ENCODE assay signal across 8 cellular contexts in the genomic region with DNA sequence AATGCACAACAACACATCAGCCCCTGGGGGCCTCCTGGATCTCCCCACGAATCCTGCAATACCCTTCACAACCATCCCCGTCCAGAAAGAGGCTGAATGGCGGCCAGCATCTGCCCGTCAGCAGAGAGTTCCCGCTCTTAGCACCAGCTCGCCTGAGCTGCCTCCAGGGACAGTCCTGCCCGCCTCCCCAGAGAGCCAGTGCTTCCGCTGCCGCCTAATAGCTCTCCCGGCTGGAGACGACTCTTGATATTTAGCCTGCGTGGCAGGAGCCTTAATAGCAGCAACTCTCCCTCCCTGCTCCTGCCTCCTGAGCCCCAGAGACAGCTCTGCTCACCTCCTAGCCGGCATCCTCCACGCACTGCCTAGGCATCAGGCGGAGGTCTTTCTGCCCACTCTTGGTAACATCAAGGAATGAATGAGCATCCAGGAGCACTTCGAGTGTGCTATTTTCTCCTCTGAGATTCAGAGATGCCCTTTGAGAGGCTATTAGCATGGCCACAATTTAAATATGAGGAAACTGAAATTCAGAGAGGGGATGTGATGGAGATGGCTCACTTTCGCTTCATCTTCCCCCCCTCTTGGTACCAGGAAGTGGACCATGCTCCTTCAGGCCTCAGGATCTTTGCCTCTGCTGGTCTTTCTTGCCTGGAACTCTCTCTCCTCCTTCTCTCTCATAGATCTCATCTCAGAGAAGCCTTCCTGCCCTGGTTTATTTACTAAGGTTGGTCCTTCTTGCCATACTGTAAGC.
DNase-seq lines count a peak whose midpoint lies in the region; TF ChIP-seq lines count a peak whose summit lies in the region.

No MANE protein-coding gene starts in this region.

- dilution Hi-C loops in mammary epithelial cell (cut with HindIII; ENCODE audit: low sequenced_read_pairs) = no loop called here

- no peak overlapping the region for H3K4me2 ChIP-seq in mammary epithelial cell (ENCODE audit: insufficient read depth, low read depth, low read length)

- no peaks in the 10 kb centered on the region for H3K9me3 ChIP-seq in breast epithelium
- H3K9me3 ChIP-seq in mammary epithelial cell (replicated peaks; ENCODE audit: insufficient read depth, low read length) = no peaks in the 10 kb centered on the region
- H3K9me3 ChIP-seq in endodermal cell (ENCODE audit: control insufficient read depth, low read length) = no peaks in the 10 kb centered on the region
- H3K9me3 ChIP-seq in thymus (ENCODE audit: control insufficient read depth) = no peaks in the 10 kb centered on the region
- no peaks in the 10 kb centered on the region for H3K9me3 ChIP-seq in HAP-1

- H3K79me2 ChIP-seq in mammary epithelial cell (ENCODE audit: insufficient read depth, low read length) = peaks cover 84% of the 10 kb centered on the region

- H2AFZ ChIP-seq in mammary epithelial cell (ENCODE audit: low read depth, low read length) = no peak overlapping the region

- no peaks in the 10 kb centered on the region for H3K36me3 ChIP-seq in breast epithelium
- no peaks in the 10 kb centered on the region for H3K36me3 ChIP-seq in mammary epithelial cell (ENCODE audit: insufficient read depth, low read length)
- peaks cover 11% of the 10 kb centered on the region for H3K36me3 ChIP-seq in endodermal cell (ENCODE audit: control insufficient read depth, insufficient read depth, low read length)
- H3K36me3 ChIP-seq in thymus (ENCODE audit: control insufficient read depth, insufficient read depth) = peaks cover 5% of the 10 kb centered on the region
- no peaks in the 10 kb centered on the region for H3K36me3 ChIP-seq in HAP-1 (replicated peaks)

- no peaks in the 10 kb centered on the region for H3K9me3 Mint-ChIP-seq in endodermal cell

- no peak for TF ChIP-seq POLR2A in breast epithelium (IDR thresholded peaks at IDR 0.05)

- DNase-seq in breast epithelium (ENCODE audit: low spot score in 2 of 2) (no peak), mammary epithelial cell (no peak), NCI-H510A treated with DMSO at 0.1 percent for 48 hours (lab: John Stamatoyannopoulos, UW) (peak; percentile 52), endodermal cell (peak; percentile 87), HT-29 (ENCODE audit: low spot score) (no peak), NCI-H446 (lab: John Stamatoyannopoulos, UW) (no peak), HAP-1 (ENCODE audit: low spot score in 2 of 2) (no peak)

- BruUV-seq in mammary epithelial cell (replicated peaks; lab: Mats Ljungman, UMichigan) = no TSS peak

- H3K36me3 Mint-ChIP-seq in endodermal cell (ENCODE audit: low read depth) = no peaks in the 10 kb centered on the region

- CTCF ChIA-PET in mammary epithelial cell (lab: Charles Lee; ENCODE audit: low non-redundant PET) = interaction anchor here (0.7 kb wide), 1 partner anchor 57 kb away, joined by 3 read pairs; no protein-coding TSS in a partner anchor

- no peak overlapping the region for H3K27ac Mint-ChIP-seq in endodermal cell

- H3K9ac ChIP-seq in mammary epithelial cell (ENCODE audit: insufficient read depth, low read length) (no peak overlapping the region), endodermal cell (ENCODE audit: extremely low read depth, low read length, poor library complexity, severe bottlenecking) (no peak overlapping the region)

- WGBS in mammary epithelial cell (ENCODE audit: low coverage, missing lambda C conversion rate) = 82% methylated on average over 11 of the region's 17 CpGs
- WGBS in endodermal cell (ENCODE audit: insufficient coverage in 1 of 2, insufficient read length in 1 of 2), 2 experiments = 76 to 87% methylated on average over 8 to 17 of the region's 17 CpGs
- 96% methylated on average over 17 of the region's 17 CpGs for WGBS in thymus

- H3K4me3 Mint-ChIP-seq in endodermal cell = no peak overlapping the region

- H3K4me1 ChIP-seq in breast epithelium (peaks cover 0 to 16% of the 10 kb centered on the region in 2 donors), mammary epithelial cell (ENCODE audit: insufficient read depth, low read length) (peaks cover 58% of the 10 kb centered on the region), endodermal cell (ENCODE audit: control insufficient read depth, insufficient read depth, low read length) (peaks cover 6% of the 10 kb centered on the region), thymus (ENCODE audit: control insufficient read depth, insufficient read depth, low read length) (peaks cover 38% of the 10 kb centered on the region), HAP-1 (peaks cover 15% of the 10 kb centered on the region)

- in situ Hi-C loops in mammary epithelial cell (cut with MboI; ENCODE audit: low sequenced_read_pairs in 2 of 2) = no loop called here
- in situ Hi-C loops in HAP-1 (cut with MboI; ENCODE audit: low sequenced_read_pairs) = no loop called here

- H3K4me3 ChIP-seq in breast epithelium (no peak overlapping the region), mammary epithelial cell (replicated peaks in 1 of 3; ENCODE audit: insufficient read depth in 1 of 3, low read depth in 2 of 3, low read length in 3 of 3) (no peak overlapping the region), endodermal cell (ENCODE audit: low read length) (no peak overlapping the region), thymus (ENCODE audit: low read length) (no peak overlapping the region), HAP-1 (no peak overlapping the region)

- peaks cover 36% of the 10 kb centered on the region for H3K4me1 Mint-ChIP-seq in endodermal cell

- H3K27me3 Mint-ChIP-seq in endodermal cell (ENCODE audit: insufficient read depth) = no peaks in the 10 kb centered on the region

- no peak for TF ChIP-seq CTCF in breast epithelium (IDR thresholded peaks at IDR 0.05)
- TF ChIP-seq CTCF in mammary epithelial cell (conservative IDR thresholded peaks at IDR 0.05 in 1 of 2, IDR thresholded peaks at IDR 0.05 in 1 of 2; ENCODE audit: extremely low read depth in 1 of 2, insufficient read depth in 1 of 2, low read depth in 1 of 2, low read length in 2 of 2) = no peak
- TF ChIP-seq CTCF in endodermal cell (conservative IDR thresholded peaks at IDR 0.05) = no peak

- peak overlapping the region; percentile 60 to 66 for H3K27ac ChIP-seq in breast epithelium
- H3K27ac ChIP-seq in mammary epithelial cell (ENCODE audit: insufficient read depth, low read depth, low read length) = no peak overlapping the region
- peak overlapping the region; percentile 46 for H3K27ac ChIP-seq in endodermal cell (ENCODE audit: low read depth, low read length)
- H3K27ac ChIP-seq in thymus (ENCODE audit: low read depth) = peak overlapping the region; percentile 71

- no peaks in the 10 kb centered on the region for H3K27me3 ChIP-seq in breast epithelium
- H3K27me3 ChIP-seq in mammary epithelial cell (ENCODE audit: insufficient read depth, low read length) = no peaks in the 10 kb centered on the region
- no peaks in the 10 kb centered on the region for H3K27me3 ChIP-seq in endodermal cell (ENCODE audit: control insufficient read depth, insufficient read depth, low read length, poor library complexity, severe bottlenecking)
- no peaks in the 10 kb centered on the region for H3K27me3 ChIP-seq in thymus (ENCODE audit: control insufficient read depth, insufficient read depth)
- H3K27me3 ChIP-seq in HAP-1 (ENCODE audit: low read depth) = no peaks in the 10 kb centered on the region

- intact Hi-C loops in breast epithelium (cut with DNase I; ENCODE audit: low total_unique reads) (no loop called here), mammary epithelial cell (cut with micrococcal nuclease) (no loop called here)

- no peaks in the 10 kb centered on the region for H4K20me1 ChIP-seq in mammary epithelial cell (ENCODE audit: insufficient read depth, low read length)

Comparison
In these comparisons a context has a peak if more than half of its experiments do, and no peak if none do; other contexts are left out.
1. DNase-seq: peak in NCI-H510A treated with DMSO at 0.1 percent for 48 hours (single experiment) and endodermal cell (single experiment); none in breast epithelium (0 of 2), mammary epithelial cell (single experiment), HT-29 (single experiment), NCI-H446 (0 of 2) and HAP-1 (0 of 2).